Comparison of ENCODE assay signal across 11 cellular contexts in genomic region chr5:10331341-10331796, GRCh38. TPM values are rescaled to one million over a fixed set of nuclear protein-coding genes. Genes with fewer than 3 reads are reported as not detected.
DNase-seq lines count a peak whose midpoint lies in the region; ATAC-seq and TF ChIP-seq lines count a peak whose summit lies in the region.
"Had no signal": no experiment of that assay in that cellular context is flagged by ENCODE, and none has a peak within 500 bp of the region (broad histone marks: within the 10 kb centered on the region; RNA-seq: fewer than 3 reads in every experiment).

No MANE protein-coding gene starts in this region.

- H3K9ac ChIP-seq in mammary epithelial cell (ENCODE audit: insufficient read depth, low read length): no peak overlapping the region

- H3K79me2 ChIP-seq in mammary epithelial cell (ENCODE audit: insufficient read depth, low read length): no peaks in the 10 kb centered on the region

- dilution Hi-C loops in mammary epithelial cell (cut with HindIII; ENCODE audit: low sequenced_read_pairs): no loop called here

- ATAC-seq in right lobe of liver: peak; percentile 72 to 79 (median 73)

- H3K27ac ChIP-seq in mammary epithelial cell (ENCODE audit: insufficient read depth, low read depth, low read length) (no peak overlapping the region), breast epithelium (peak overlapping the region in 1 of 2 donors; percentile 71), right lobe of liver (peak overlapping the region; percentile 33 to 85 (median 68))

- peaks cover 32% of the 10 kb centered on the region for H3K4me1 ChIP-seq in mammary epithelial cell (ENCODE audit: insufficient read depth, low read length)
- peaks cover 0 to 5% of the 10 kb centered on the region in 2 donors for H3K4me1 ChIP-seq in breast epithelium
- H3K4me1 ChIP-seq in right lobe of liver: peaks cover 0 to 42% (median 7%) of the 10 kb centered on the region in 4 donors

- TF ChIP-seq POLR2A in breast epithelium (IDR thresholded peaks at IDR 0.05) (no peak), right lobe of liver (IDR thresholded peaks at IDR 0.05) (peak; percentile 22)

- no peak overlapping the region for H3K4me3 Mint-ChIP-seq in MCF 10A (ENCODE audit: unreplicated experiment)

- H4K20me1 ChIP-seq in mammary epithelial cell (ENCODE audit: insufficient read depth, low read length): no peaks in the 10 kb centered on the region

- H3K9me3 Mint-ChIP-seq in MCF 10A (ENCODE audit: unreplicated experiment): no peaks in the 10 kb centered on the region

- no TSS peak for BruUV-seq in MCF 10A (replicated peaks; lab: Mats Ljungman, UMichigan)
- no TSS peak for BruUV-seq in mammary epithelial cell (replicated peaks; lab: Mats Ljungman, UMichigan)

- in situ Hi-C loops in mammary epithelial cell (cut with MboI; ENCODE audit: low sequenced_read_pairs in 2 of 2): no loop called here

- H3K36me3 ChIP-seq in mammary epithelial cell (ENCODE audit: insufficient read depth, low read length) (no peaks in the 10 kb centered on the region), breast epithelium (no peaks in the 10 kb centered on the region), right lobe of liver (no peaks in the 10 kb centered on the region)

- no peaks in the 10 kb centered on the region for H3K36me3 Mint-ChIP-seq in MCF 10A (ENCODE audit: insufficient read depth, unreplicated experiment)

- POLR2A ChIA-PET in MCF 10A (lab: Yijun Ruan, JAX): interaction anchor here (1.5 kb wide), 1 partner anchor 17 kb away, joined by 7 read pairs; no protein-coding TSS in a partner anchor

- peaks cover 33% of the 10 kb centered on the region for H3K4me1 Mint-ChIP-seq in MCF 10A (ENCODE audit: insufficient read depth, unreplicated experiment)

- CTCF ChIA-PET in MCF 10A (lab: Yijun Ruan, JAX): interaction anchor here (0.6 kb wide), 1 partner anchor 49 kb away, joined by 3 read pairs; no protein-coding TSS in a partner anchor
- CTCF ChIA-PET in mammary epithelial cell (lab: Charles Lee; ENCODE audit: low non-redundant PET): no interaction called here

- H2AFZ ChIP-seq in mammary epithelial cell (ENCODE audit: low read depth, low read length): no peak overlapping the region

- no peak overlapping the region for H3K27ac Mint-ChIP-seq in MCF 10A (ENCODE audit: low read depth, unreplicated experiment)

- no peaks in the 10 kb centered on the region for H3K9me3 ChIP-seq in mammary epithelial cell (replicated peaks; ENCODE audit: insufficient read depth, low read length)
- no peaks in the 10 kb centered on the region for H3K9me3 ChIP-seq in breast epithelium
- no peaks in the 10 kb centered on the region for H3K9me3 ChIP-seq in right lobe of liver

- DNase-seq in MCF 10A (ENCODE audit: unreplicated experiment): peak; percentile 57
- DNase-seq in mammary epithelial cell: no peak
- peak; percentile 45 to 69 for DNase-seq in breast epithelium (ENCODE audit: low spot score in 2 of 2)
- DNase-seq in right lobe of liver: peak; percentile 71 to 93 (median 82)
- DNase-seq in occipital lobe (lab: John Stamatoyannopoulos, UW): no peak
- no peak for DNase-seq in NCI-H1048 (lab: John Stamatoyannopoulos, UW)
- no peak for DNase-seq in NK-92 (lab: John Stamatoyannopoulos, UW; ENCODE audit: unreplicated experiment)
- DNase-seq in D341Med (ENCODE audit: low spot score): no peak
- DNase-seq: ACHN, activated gamma-delta T cell treated with Interleukin-2 at 50 U/mL for 16 hours had no signal

- TF ChIP-seq CTCF in MCF 10A (IDR thresholded peaks at IDR 0.05; ENCODE audit: unreplicated experiment) (no peak), mammary epithelial cell (conservative IDR thresholded peaks at IDR 0.05 in 1 of 2, IDR thresholded peaks at IDR 0.05 in 1 of 2; ENCODE audit: extremely low read depth in 1 of 2, insufficient read depth in 1 of 2, low read depth in 1 of 2, low read length in 2 of 2) (no peak), breast epithelium (IDR thresholded peaks at IDR 0.05) (no peak), right lobe of liver (IDR thresholded peaks at IDR 0.05) (no peak)

- no peak overlapping the region for H3K4me2 ChIP-seq in mammary epithelial cell (ENCODE audit: insufficient read depth, low read depth, low read length)

- 60% methylated on average over 7 of the region's 7 CpGs for WGBS in mammary epithelial cell (ENCODE audit: low coverage, missing lambda C conversion rate)
- 44% methylated on average over 7 of the region's 7 CpGs for WGBS in right lobe of liver (ENCODE audit: insufficient coverage, low coverage, low lambda C conversion rate, missing lambda C conversion rate)

- intact Hi-C loops in MCF 10A (cut with micrococcal nuclease) (no loop called here), mammary epithelial cell (cut with micrococcal nuclease) (no loop called here), breast epithelium (cut with DNase I; ENCODE audit: low total_unique reads) (no loop called here), right lobe of liver (cut with DNase I) (no loop called here)

- H3K4me3 ChIP-seq in mammary epithelial cell (replicated peaks in 1 of 3; ENCODE audit: insufficient read depth in 1 of 3, low read depth in 2 of 3, low read length in 3 of 3) (no peak overlapping the region), breast epithelium (no peak overlapping the region), right lobe of liver (peak overlapping the region in 1 of 3 donors; percentile 32)

- H3K27me3 ChIP-seq in mammary epithelial cell (ENCODE audit: insufficient read depth, low read length) (no peaks in the 10 kb centered on the region), breast epithelium (no peaks in the 10 kb centered on the region), right lobe of liver (no peaks in the 10 kb centered on the region)

- H3K27me3 Mint-ChIP-seq in MCF 10A (ENCODE audit: insufficient read depth, unreplicated experiment): no peaks in the 10 kb centered on the region

RNA-seq across cellular contexts. Expression of gene MARCHF6, which starts 22.1 kb away (rescaled TPM):
- total RNA-seq in MCF 10A (2022): 118 and 131 TPM in 2 replicates
- total RNA-seq in mammary epithelial cell: 100 to 1,000 TPM in 1 of 2 donors, 10 to 100 TPM in 1; 91.0 to 110 TPM
- 95.3 TPM for polyA plus RNA-seq in mammary epithelial cell
- polyA minus RNA-seq in mammary epithelial cell: 123 TPM
- 100 to 1,000 TPM in 2 of 3 donors, 10 to 100 TPM in 1; 90.8 to 123 (median 121) TPM for total RNA-seq in breast epithelium
- total RNA-seq in right lobe of liver: 100 to 1,000 TPM in 1 of 6 experiments, 10 to 100 TPM in 5; 44.9 to 106 (median 68.6) TPM
- total RNA-seq in occipital lobe: 245 TPM

RNA-seq across cellular contexts. Expression of gene CMBL, which starts 23.7 kb away (rescaled TPM):
- 17.6 and 24.9 TPM in 2 replicates for total RNA-seq in MCF 10A (2022)
- total RNA-seq in mammary epithelial cell: 10 to 100 TPM in 1 of 2 donors, 1 to 10 TPM in 1; 2.5 to 17.3 TPM
- polyA plus RNA-seq in mammary epithelial cell: 28.8 TPM
- 37.3 TPM for polyA minus RNA-seq in mammary epithelial cell
- total RNA-seq in breast epithelium: 1 to 10 TPM; 8.2 to 9.4 (median 9.2) TPM
- total RNA-seq in right lobe of liver: 100 to 1,000 TPM in 3 of 6 experiments, 10 to 100 TPM in 3; 29.4 to 206 (median 97.7) TPM
- total RNA-seq in occipital lobe: 3.9 TPM
- total RNA-seq: SK-MEL-5 had no signal

Comparison
In these comparisons a context has a peak if more than half of its experiments do, and no peak if none do; other contexts are left out.
1. DNase-seq: peak in MCF 10A (single experiment), breast epithelium (2 of 2) and right lobe of liver (3 of 3); none in mammary epithelial cell (single experiment), occipital lobe (single experiment), NCI-H1048 (single experiment), NK-92 (single experiment) and D341Med (single experiment).